Comparison of ENCODE assay signal across 14 cellular contexts in genomic region chr9:88372103-88372694, GRCh38. TPM values are rescaled to one million over a fixed set of nuclear protein-coding genes. Genes with fewer than 3 reads are reported as not detected.
DNase-seq lines count a peak whose midpoint lies in the region; TF ChIP-seq lines count a peak whose summit lies in the region.
"Had no signal": no experiment of that assay in that cellular context is flagged by ENCODE, and none has a peak within 500 bp of the region (broad histone marks: within the 10 kb centered on the region; RNA-seq: fewer than 3 reads in every experiment).

No MANE protein-coding gene starts in this region.

- H3K4me3 Mint-ChIP-seq in mesothelial cell of epicardium: no peak overlapping the region
- H3K4me3 Mint-ChIP-seq: CD4-positive, CD25-positive, alpha-beta regulatory T cell; H9 had no signal

- peaks cover 9% of the 10 kb centered on the region for H3K36me3 Mint-ChIP-seq in mesothelial cell of epicardium
- H3K36me3 Mint-ChIP-seq: CD4-positive, CD25-positive, alpha-beta regulatory T cell; IgD-negative memory B cell had no signal

- peak overlapping the region; percentile 2 for H3K27ac Mint-ChIP-seq in mesothelial cell of epicardium
- H3K27ac Mint-ChIP-seq: CD4-positive, CD25-positive, alpha-beta regulatory T cell; IgD-negative memory B cell had no signal

- H3K27me3 Mint-ChIP-seq in mesothelial cell of epicardium (ENCODE audit: low read depth): no peaks in the 10 kb centered on the region

- no peak for TF ChIP-seq CTCF in choroid plexus epithelial cell (conservative IDR thresholded peaks at IDR 0.05; ENCODE audit: low read depth, low read length)
- TF ChIP-seq CTCF in mesothelial cell of epicardium (IDR thresholded peaks at IDR 0.05; ENCODE audit: unreplicated experiment): no peak

- DNase-seq in ELF-1 (ENCODE audit: low read depth, low spot score) (peak; percentile 44), M059J (ENCODE audit: low read depth) (peak; percentile 26), choroid plexus epithelial cell (ENCODE audit: low read depth) (peak; percentile 17), mesothelial cell of epicardium (ENCODE audit: low spot score in 2 of 2, unreplicated experiment in 2 of 2) (no peak), AG08396 (ENCODE audit: low spot score) (no peak), NCI-H2029 (lab: John Stamatoyannopoulos, UW) (no peak)
- DNase-seq in stimulated activated CD4-positive, alpha-beta T cell treated with anti-CD3 and anti-CD28 coated beads, Interleukin-4, amount 100 ng/mL, for 4 hours: no peak
- DNase-seq: CD4-positive, CD25-positive, alpha-beta regulatory T cell; GF-D8; H9; NCI-H1092; NCI-H2107; Right ventricle myocardium superior had no signal

- H3K9me3 Mint-ChIP-seq in mesothelial cell of epicardium: peaks cover 17% of the 10 kb centered on the region

- H3K4me1 Mint-ChIP-seq in mesothelial cell of epicardium: peaks cover 23% of the 10 kb centered on the region
- H3K4me1 Mint-ChIP-seq: CD4-positive, CD25-positive, alpha-beta regulatory T cell; IgD-negative memory B cell had no signal

- no peak overlapping the region for H3K4me3 ChIP-seq in choroid plexus epithelial cell (ENCODE audit: low read depth, low read length)

RNA-seq across cellular contexts. Expression of gene SPIN1, which starts 16.0 kb away (rescaled TPM):
- total RNA-seq in M059J (2014; rRNA removed; shearing (Covaris generic)): 117 and 149 TPM in 2 replicates
- 181 to 194 TPM (median 187 TPM) in 3 replicates for total RNA-seq in mesothelial cell of epicardium

Comparison
In these comparisons a context has a peak if more than half of its experiments do, and no peak if none do; other contexts are left out.
1. DNase-seq: peak in ELF-1 (single experiment), M059J (single experiment) and choroid plexus epithelial cell (single experiment); none in mesothelial cell of epicardium (0 of 2), AG08396 (single experiment), NCI-H2029 (single experiment) and stimulated activated CD4-positive, alpha-beta T cell treated with anti-CD3 and anti-CD28 coated beads, Interleukin-4, amount 100 ng/mL, for 4 hours (0 of 2).